In the genomic region with DNA sequence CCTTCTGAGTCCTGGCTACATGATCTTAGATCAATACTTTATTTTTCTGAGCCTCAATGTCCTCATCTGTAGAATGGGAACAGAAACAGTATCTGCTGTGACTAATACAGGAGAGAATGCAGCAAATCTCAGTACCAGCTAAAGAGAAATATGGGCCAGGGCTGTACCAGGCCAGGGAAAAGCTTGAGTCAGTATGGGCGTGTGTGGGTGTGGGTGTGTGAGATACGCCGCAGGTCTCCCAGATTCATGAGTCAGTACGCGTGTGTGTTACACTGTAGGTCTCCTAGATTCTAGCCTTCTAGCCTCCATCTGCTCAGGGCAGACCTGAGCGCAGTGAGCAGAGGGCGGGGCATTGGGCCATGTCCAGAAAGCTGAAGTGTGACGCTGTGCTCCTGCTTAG, we compare ENCODE assay signal across 1 cellular context.
A peak's percentile ranks its signal among the peaks of the same experiment; 100 is the strongest.
TF ChIP-seq lines count a peak whose summit lies in the region.

No MANE protein-coding gene starts in this region.

TF ChIP-seq in IMR-90, 13 proteins besides CTCF, POLR2A, EP300 and RAD21:
- no peak for TF ChIP-seq CHD1 (IDR thresholded peaks at IDR 0.05; ENCODE audit: low read depth, low read length)
- peak; percentile 55; the same call in 1 of the 2 replicates for TF ChIP-seq MXI1 (IDR thresholded peaks at IDR 0.05; ENCODE audit: borderline replicate concordance, low read depth, low read length)
- peak; percentile 67 for TF ChIP-seq FOS (IDR thresholded peaks at IDR 0.05; ENCODE audit: low read depth, low read length)
- TF ChIP-seq CEBPB (IDR thresholded peaks at IDR 0.05; ENCODE audit: low read depth, low read length) = no peak; the same call in 1 of the 2 replicates
- TF ChIP-seq, protein P1, sequence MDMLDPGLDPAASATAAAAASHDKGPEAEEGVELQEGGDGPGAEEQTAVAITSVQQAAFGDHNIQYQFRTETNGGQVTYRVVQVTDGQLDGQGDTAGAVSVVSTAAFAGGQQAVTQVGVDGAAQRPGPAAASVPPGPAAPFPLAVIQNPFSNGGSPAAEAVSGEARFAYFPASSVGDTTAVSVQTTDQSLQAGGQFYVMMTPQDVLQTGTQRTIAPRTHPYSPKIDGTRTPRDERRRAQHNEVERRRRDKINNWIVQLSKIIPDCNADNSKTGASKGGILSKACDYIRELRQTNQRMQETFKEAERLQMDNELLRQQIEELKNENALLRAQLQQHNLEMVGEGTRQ (IDR thresholded peaks at IDR 0.05; ENCODE audit: low read depth, low read length) = no peak
- TF ChIP-seq MAZ (IDR thresholded peaks at IDR 0.05; ENCODE audit: borderline replicate concordance, low read depth, low read length) = no peak
- TF ChIP-seq NFE2L2 (IDR thresholded peaks at IDR 0.05; ENCODE audit: low read depth, low read length) = no peak
- TF ChIP-seq RCOR1 (IDR thresholded peaks at IDR 0.05; ENCODE audit: insufficient replicate concordance, low read length) = peak; percentile 100
- peak; percentile 58 for TF ChIP-seq BHLHE40 (IDR thresholded peaks at IDR 0.05; ENCODE audit: low read depth, low read length)
- TF ChIP-seq, protein P2, sequence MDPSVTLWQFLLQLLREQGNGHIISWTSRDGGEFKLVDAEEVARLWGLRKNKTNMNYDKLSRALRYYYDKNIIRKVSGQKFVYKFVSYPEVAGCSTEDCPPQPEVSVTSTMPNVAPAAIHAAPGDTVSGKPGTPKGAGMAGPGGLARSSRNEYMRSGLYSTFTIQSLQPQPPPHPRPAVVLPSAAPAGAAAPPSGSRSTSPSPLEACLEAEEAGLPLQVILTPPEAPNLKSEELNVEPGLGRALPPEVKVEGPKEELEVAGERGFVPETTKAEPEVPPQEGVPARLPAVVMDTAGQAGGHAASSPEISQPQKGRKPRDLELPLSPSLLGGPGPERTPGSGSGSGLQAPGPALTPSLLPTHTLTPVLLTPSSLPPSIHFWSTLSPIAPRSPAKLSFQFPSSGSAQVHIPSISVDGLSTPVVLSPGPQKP (IDR thresholded peaks at IDR 0.05; ENCODE audit: borderline replicate concordance, low read depth, low read length) = no peak
- TF ChIP-seq SMC3 (IDR thresholded peaks at IDR 0.05; ENCODE audit: low read depth, low read length) = no peak
- TF ChIP-seq RFX5 (IDR thresholded peaks at IDR 0.05; ENCODE audit: low read depth, low read length) = no peak
